Comparison of ENCODE assay signal across 7 cellular contexts in the genomic region with DNA sequence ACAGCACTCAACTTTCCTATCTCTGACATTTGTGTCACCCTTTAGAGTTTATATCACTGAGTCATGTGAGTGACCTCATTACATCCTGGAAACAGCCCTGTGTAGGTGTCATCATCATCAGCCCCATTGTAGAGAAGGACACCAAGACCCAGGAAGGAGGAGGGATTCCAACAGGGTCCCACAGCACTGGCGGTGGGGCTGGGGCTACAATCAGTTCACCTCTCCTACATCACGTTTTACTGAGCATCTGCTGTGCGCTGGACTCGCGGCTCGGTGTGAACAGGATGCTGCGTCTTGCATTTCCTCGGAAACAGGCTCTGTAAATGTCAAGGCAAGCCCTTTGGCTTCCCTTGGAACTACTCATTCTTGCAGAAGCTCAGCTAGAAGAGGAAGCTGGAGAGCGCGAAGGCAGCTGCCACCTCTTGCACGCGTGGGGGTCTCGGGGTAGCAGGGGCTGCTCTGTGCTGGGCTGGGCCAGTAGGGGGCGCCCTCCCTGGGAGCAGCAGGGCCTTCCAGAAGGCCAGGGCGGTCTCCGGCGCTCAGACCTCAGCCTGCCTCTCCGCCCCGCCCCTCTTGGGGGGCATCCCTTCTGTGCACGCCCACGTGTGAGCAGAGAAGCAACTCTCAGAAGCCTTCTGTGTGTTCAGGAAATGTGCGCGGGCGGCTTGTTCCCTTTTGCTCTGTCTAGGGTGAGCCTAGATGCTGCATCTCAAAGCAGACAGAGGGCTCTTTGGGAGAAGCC. TPM values are rescaled to one million over a fixed set of nuclear protein-coding genes. Genes with fewer than 3 reads are reported as not detected.
DNase-seq lines count a peak whose midpoint lies in the region; ATAC-seq and TF ChIP-seq lines count a peak whose summit lies in the region.

No MANE protein-coding gene starts in this region.

- in situ Hi-C loops in transverse colon (cut with MboI; ENCODE audit: low pct_ligation_motif_present in 1 of 4, low pct_unique_long_range_greater_than_20kb in 1 of 4, low sequenced_read_pairs in 3 of 4): no loop called here

- H3K14ac ChIP-seq in mesenchymal stem cell (ENCODE audit: low read length in 2 of 2): peak overlapping the region in 1 of 2 experiments; percentile 75

- no peak overlapping the region for H3K23ac ChIP-seq in mesenchymal stem cell (ENCODE audit: low read length in 2 of 2)

- H3K27me3 ChIP-seq in ascending aorta (no peaks in the 10 kb centered on the region), mesenchymal stem cell (ENCODE audit: control insufficient read depth in 1 of 2, insufficient read depth in 1 of 2, low read length in 2 of 2) (no peaks in the 10 kb centered on the region), transverse colon (no peaks in the 10 kb centered on the region)

- H2BK12ac ChIP-seq in mesenchymal stem cell (ENCODE audit: low read length in 2 of 2): peak overlapping the region; percentile 49 to 75

- peak in 2 of 3 experiments; percentile 24 to 28 for TF ChIP-seq CTCF in ascending aorta (IDR thresholded peaks at IDR 0.05)
- TF ChIP-seq CTCF in transverse colon (IDR thresholded peaks at IDR 0.05): peak in 4 of 5 experiments; percentile 20 to 40 (median 30)

- no peaks in the 10 kb centered on the region for H3K36me3 ChIP-seq in ascending aorta
- H3K36me3 ChIP-seq in mesenchymal stem cell (ENCODE audit: control insufficient read depth in 1 of 2, insufficient read depth in 2 of 2, low read depth in 1 of 2, low read length in 2 of 2): no peaks in the 10 kb centered on the region
- H3K36me3 ChIP-seq in transverse colon: no peaks in the 10 kb centered on the region

- H3K4ac ChIP-seq in mesenchymal stem cell (ENCODE audit: low read depth in 1 of 2, low read length in 2 of 2): peak overlapping the region; percentile 43 to 57

- H4K8ac ChIP-seq in mesenchymal stem cell (ENCODE audit: low read length): no peak overlapping the region

- H3K4me2 ChIP-seq in mesenchymal stem cell (ENCODE audit: low read length, poor library complexity, severe bottlenecking): no peak overlapping the region

- H2AK5ac ChIP-seq in mesenchymal stem cell (ENCODE audit: low read length, severe bottlenecking): no peak overlapping the region

- TF ChIP-seq POLR2A in transverse colon (IDR thresholded peaks at IDR 0.05): no peak

- H2AFZ ChIP-seq in mesenchymal stem cell (ENCODE audit: low read depth, low read length): peak overlapping the region; percentile 29

- H4K91ac ChIP-seq in mesenchymal stem cell (ENCODE audit: low read length): peak overlapping the region; percentile 57

- peak overlapping the region; percentile 6 to 16 for H3K18ac ChIP-seq in mesenchymal stem cell (ENCODE audit: low read depth in 1 of 2, low read length in 2 of 2)

- no peaks in the 10 kb centered on the region for H3K79me1 ChIP-seq in mesenchymal stem cell (replicated peaks; ENCODE audit: low read length, poor library complexity, severe bottlenecking)

- no peak overlapping the region for H3K9ac ChIP-seq in mesenchymal stem cell (ENCODE audit: low read length)

- H3K9me3 ChIP-seq in ascending aorta: no peaks in the 10 kb centered on the region
- H3K9me3 ChIP-seq in mesenchymal stem cell (ENCODE audit: control insufficient read depth, low read length): no peaks in the 10 kb centered on the region
- H3K9me3 ChIP-seq in transverse colon: no peaks in the 10 kb centered on the region

- no peak overlapping the region for H3K4me3 ChIP-seq in ascending aorta
- H3K4me3 ChIP-seq in mesenchymal stem cell (ENCODE audit: insufficient read depth in 1 of 2, low read depth in 1 of 2, low read length in 2 of 2): no peak overlapping the region
- no peak overlapping the region for H3K4me3 ChIP-seq in transverse colon

- peak; percentile 10 for DNase-seq in T follicular helper cell (ENCODE audit: low read depth)
- no peak for DNase-seq in ascending aorta (ENCODE audit: low spot score in 2 of 2)
- no peak for DNase-seq in mesenchymal stem cell
- DNase-seq in transverse colon: no peak
- no peak for DNase-seq in MV-4-11 (lab: John Stamatoyannopoulos, UW)

- TF ChIP-seq EP300 in transverse colon (IDR thresholded peaks at IDR 0.05; ENCODE audit: low read depth): no peak

- peaks cover 20 to 33% of the 10 kb centered on the region in 2 donors for H3K4me1 ChIP-seq in ascending aorta
- peaks cover 12% of the 10 kb centered on the region for H3K4me1 ChIP-seq in mesenchymal stem cell (ENCODE audit: control insufficient read depth, insufficient read depth, low read depth, low read length)
- H3K4me1 ChIP-seq in transverse colon: peaks cover 6 to 41% (median 20%) of the 10 kb centered on the region in 4 donors

- H3K27ac ChIP-seq in ascending aorta (peak overlapping the region; percentile 89 to 95), mesenchymal stem cell (ENCODE audit: low read length, poor library complexity, severe bottlenecking) (no peak overlapping the region), transverse colon (peak overlapping the region in 3 of 4 donors; percentile 82 to 86 (median 85))

- H2BK15ac ChIP-seq in mesenchymal stem cell (ENCODE audit: low read depth, poor library complexity, severe bottlenecking): peak overlapping the region; percentile 48

- no peak overlapping the region for H2BK120ac ChIP-seq in mesenchymal stem cell (ENCODE audit: low read depth, low read length)

- ATAC-seq in GM18873 (IDR thresholded peaks at IDR 0.05; ENCODE audit: low FRiP score, unreplicated experiment) (peak; percentile 69), HG03025 (IDR thresholded peaks at IDR 0.05; ENCODE audit: low FRiP score, unreplicated experiment) (peak; percentile 84)

- WGBS in mesenchymal stem cell: 69% methylated on average over 24 of the region's 24 CpGs
- WGBS in transverse colon (ENCODE audit: low coverage in 1 of 2), 2 donors: 65% methylated on average over 19 of the region's 24 CpGs; no CpG with 5 or more reads in 1 of the 2 donors

- no peak overlapping the region for H2BK5ac ChIP-seq in mesenchymal stem cell (ENCODE audit: low read depth, low read length, poor library complexity, severe bottlenecking)

- intact Hi-C loops in ascending aorta (cut with DNase I): loop anchor here (2.0 kb wide), 1 partner anchor 93 kb away; no protein-coding TSS in a partner anchor
- intact Hi-C loops in transverse colon (cut with DNase I; ENCODE audit: low total_unique reads): no loop called here

RNA-seq across cellular contexts. Expression of a gene that starts 29.0 kb away (rescaled TPM):
- total RNA-seq in ascending aorta: not detected
- 0.03 TPM for polyA plus RNA-seq in mesenchymal stem cell (2013, experiment 1 of 2)
- 0.03 TPM for polyA plus RNA-seq in mesenchymal stem cell (2013, experiment 2 of 2)
- total RNA-seq in transverse colon: 1 to 10 TPM in 1 of 4 donors, under 1 TPM in 1, not detected in 2; 0.27 to 1.4 TPM
